ENCODE assay signal across 8 cellular contexts in the genomic region with DNA sequence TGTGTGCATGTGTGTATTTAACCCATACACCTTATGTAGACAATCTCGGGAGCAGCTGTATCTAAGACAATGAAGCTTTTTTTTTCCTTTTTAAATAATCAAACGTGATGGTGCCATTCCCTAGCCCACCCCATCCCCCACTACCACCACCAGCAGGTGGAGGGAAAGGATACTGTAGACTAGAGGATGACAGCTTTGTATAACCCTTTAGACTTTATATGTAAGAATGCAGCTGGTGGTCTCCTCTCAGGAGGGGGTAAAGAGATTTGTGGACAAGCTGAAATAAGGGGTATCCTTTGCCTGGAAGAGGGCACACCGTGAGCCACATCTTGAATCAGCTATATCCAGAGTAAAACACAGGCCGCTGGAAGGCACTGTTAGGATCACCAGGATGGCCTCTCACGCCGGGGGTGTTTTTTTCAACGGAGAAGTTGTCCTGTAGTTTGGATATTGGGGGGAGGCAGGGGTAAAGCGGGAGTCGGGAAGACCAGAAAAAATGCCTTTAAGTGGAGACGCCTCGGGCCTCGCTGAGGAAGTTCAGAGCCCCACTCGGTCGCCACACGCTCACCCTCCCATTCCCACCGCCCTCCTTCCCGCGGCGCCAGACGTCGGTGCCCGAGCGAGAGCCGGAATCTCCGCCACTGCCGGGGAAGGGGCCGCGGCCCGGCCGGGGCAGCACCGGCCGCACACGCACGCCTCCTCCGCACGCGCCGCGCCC. TPM values are rescaled to one million over a fixed set of nuclear protein-coding genes. Genes with fewer than 3 reads are reported as not detected.
DNase-seq lines count a peak whose midpoint lies in the region; ATAC-seq and TF ChIP-seq lines count a peak whose summit lies in the region.

No MANE protein-coding gene starts in this region.

- H4K20me1 ChIP-seq in DND-41 (ENCODE audit: insufficient read depth, low read length): peaks cover 40% of the 10 kb centered on the region

- POLR2A ChIA-PET in activated CD4-positive, alpha-beta memory T cell treated with anti-CD3 and anti-CD28 coated beads, Interleukin-2, amount 10 ng/mL, durations not matched to agents 7 days and 5 days (lab: Charles Lee): interaction anchor here (0.7 to 3.8 kb wide), 11 partner anchors 11 to 514 kb away, joined by 3 to 36 read pairs (median 6); partner anchors contain the start of genes PPM1L, SMC4 and TRIM59

- no peak for ATAC-seq in DND-41 (ENCODE audit: insufficient read depth, low read depth)
- ATAC-seq in sciatic nerve: no peak
- ATAC-seq in GM18502 (IDR thresholded peaks at IDR 0.05; ENCODE audit: poor library complexity, unreplicated experiment): no peak
- ATAC-seq in GM19455 (IDR thresholded peaks at IDR 0.05; ENCODE audit: unreplicated experiment): no peak

- no peaks in the 10 kb centered on the region for H3K27me3 Mint-ChIP-seq in activated CD4-positive, alpha-beta memory T cell treated with anti-CD3 and anti-CD28 coated beads, Interleukin-2, amount 10 ng/mL, durations not matched to agents 7 days and 5 days
- H3K27me3 Mint-ChIP-seq in glutamatergic neuron (ENCODE audit: unreplicated experiment): peaks cover 10% of the 10 kb centered on the region

- H3K4me3 Mint-ChIP-seq in activated CD4-positive, alpha-beta memory T cell treated with anti-CD3 and anti-CD28 coated beads, Interleukin-2, amount 10 ng/mL, durations not matched to agents 7 days and 5 days: peak overlapping the region; percentile 97
- H3K4me3 Mint-ChIP-seq in glutamatergic neuron (ENCODE audit: unreplicated experiment): peak overlapping the region; percentile 92

- DNase-seq in DND-41 (peak; percentile 37), HuH-7.5 (ENCODE audit: low spot score) (peak; percentile 18), glutamatergic neuron (peak; percentile 47), sciatic nerve (ENCODE audit: low spot score) (peak; percentile 70), DMS153 treated with DMSO at 0.1 percent for 48 hours (lab: John Stamatoyannopoulos, UW; ENCODE audit: unreplicated experiment) (no peak)
- peak; percentile 24 for DNase-seq in activated CD4-positive, alpha-beta memory T cell treated with anti-CD3 and anti-CD28 coated beads, Interleukin-2, amount 10 ng/mL, durations not matched to agents 7 days and 5 days

- H3K9ac ChIP-seq in DND-41 (ENCODE audit: low read depth, low read length): peak overlapping the region; percentile 85

- TF ChIP-seq CTCF in DND-41 (IDR thresholded peaks at IDR 0.05; ENCODE audit: borderline replicate concordance, extremely low read depth, low read length, poor library complexity, severe bottlenecking) (no peak), glutamatergic neuron (IDR thresholded peaks at IDR 0.05; ENCODE audit: partially characterized antibody, unreplicated experiment) (no peak)

- H3K4me2 ChIP-seq in DND-41 (ENCODE audit: insufficient read depth, low read length): peak overlapping the region; percentile 92

- peak overlapping the region; percentile 77 to 86 for H3K4me3 ChIP-seq in DND-41 (ENCODE audit: low read depth in 1 of 2, low read length in 2 of 2)

- peaks cover 68% of the 10 kb centered on the region for H3K4me1 ChIP-seq in DND-41 (ENCODE audit: insufficient read depth, low read length)

- peaks cover 10% of the 10 kb centered on the region; the same call in 1 of the 2 replicates for H3K36me3 ChIP-seq in DND-41 (ENCODE audit: insufficient read depth, low read length)

- peaks cover 50% of the 10 kb centered on the region for H3K36me3 Mint-ChIP-seq in activated CD4-positive, alpha-beta memory T cell treated with anti-CD3 and anti-CD28 coated beads, Interleukin-2, amount 10 ng/mL, durations not matched to agents 7 days and 5 days (ENCODE audit: low read depth)
- H3K36me3 Mint-ChIP-seq in glutamatergic neuron (ENCODE audit: unreplicated experiment): no peaks in the 10 kb centered on the region

- H3K27ac ChIP-seq in DND-41 (ENCODE audit: low read length): peak overlapping the region; percentile 85

- peaks cover 68% of the 10 kb centered on the region for H3K79me2 ChIP-seq in DND-41 (ENCODE audit: insufficient read depth, low read length)

- no peaks in the 10 kb centered on the region for H3K9me3 Mint-ChIP-seq in activated CD4-positive, alpha-beta memory T cell treated with anti-CD3 and anti-CD28 coated beads, Interleukin-2, amount 10 ng/mL, durations not matched to agents 7 days and 5 days
- H3K9me3 Mint-ChIP-seq in glutamatergic neuron (ENCODE audit: unreplicated experiment): peaks cover 14% of the 10 kb centered on the region

- H2AFZ ChIP-seq in DND-41 (ENCODE audit: low read depth, low read length): peak overlapping the region; percentile 45

- intact Hi-C loops in sciatic nerve (cut with DNase I): no loop called here

- H3K27me3 ChIP-seq in DND-41 (ENCODE audit: insufficient read depth, low read length, poor library complexity): no peaks in the 10 kb centered on the region

- peaks cover 76% of the 10 kb centered on the region for H3K4me1 Mint-ChIP-seq in activated CD4-positive, alpha-beta memory T cell treated with anti-CD3 and anti-CD28 coated beads, Interleukin-2, amount 10 ng/mL, durations not matched to agents 7 days and 5 days
- H3K4me1 Mint-ChIP-seq in glutamatergic neuron (ENCODE audit: low read depth, unreplicated experiment): peaks cover 17% of the 10 kb centered on the region

- H3K27ac Mint-ChIP-seq in activated CD4-positive, alpha-beta memory T cell treated with anti-CD3 and anti-CD28 coated beads, Interleukin-2, amount 10 ng/mL, durations not matched to agents 7 days and 5 days: peak overlapping the region; percentile 96
- H3K27ac Mint-ChIP-seq in glutamatergic neuron (ENCODE audit: unreplicated experiment): peak overlapping the region; percentile 89

- H3K9me3 ChIP-seq in DND-41 (ENCODE audit: insufficient read depth, low read length, severe bottlenecking): no peaks in the 10 kb centered on the region

- CTCF ChIA-PET in activated CD4-positive, alpha-beta memory T cell treated with anti-CD3 and anti-CD28 coated beads, Interleukin-2, amount 10 ng/mL, durations not matched to agents 7 days and 5 days (lab: Charles Lee): interaction anchor here (0.7 to 1.1 kb wide), 2 partner anchors 190 to 1381 kb away, joined by 3 read pairs; no protein-coding TSS in a partner anchor

RNA-seq across cellular contexts. Expression of gene KPNA4, which starts 1.0 kb away (rescaled TPM):
- 10 to 100 TPM; 37.3 TPM for total RNA-seq in activated CD4-positive, alpha-beta memory T cell treated with anti-CD3 and anti-CD28 coated beads, Interleukin-2, amount 10 ng/mL, durations not matched to agents 7 days and 5 days
- total RNA-seq in glutamatergic neuron (ENCODE audit: unreplicated experiment) (61.5 TPM), sciatic nerve (62.0 TPM)
